In the genomic region with DNA sequence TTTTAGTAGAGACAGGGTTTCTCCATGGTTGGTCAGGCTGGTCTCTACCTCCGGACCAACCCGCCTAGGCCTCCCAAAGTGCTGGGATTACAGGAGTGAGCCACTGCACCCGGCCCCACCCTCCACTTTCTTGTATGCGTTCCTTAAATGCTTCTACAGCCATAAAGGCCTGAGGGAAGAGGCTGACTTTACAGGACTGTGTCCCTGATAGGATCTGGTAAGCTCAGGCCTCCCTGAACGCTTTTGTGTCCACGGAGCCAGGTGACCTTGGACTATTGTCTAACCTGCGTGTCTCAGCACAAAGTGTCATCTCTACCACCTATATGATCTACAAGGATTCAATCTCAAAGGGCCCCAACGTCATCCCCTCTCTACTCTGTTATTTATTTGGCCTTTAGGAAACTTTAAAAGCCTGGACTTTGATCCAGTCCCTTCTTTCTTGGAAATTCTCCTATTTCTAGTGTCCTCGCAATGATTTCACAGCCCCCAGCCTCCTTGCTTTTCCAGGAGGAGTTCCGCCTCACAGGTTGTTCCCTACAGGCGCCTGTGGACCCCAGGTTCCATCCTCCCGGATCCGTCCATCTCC, we compare ENCODE assay signal across 8 cellular contexts. TPM values are rescaled to one million over a fixed set of nuclear protein-coding genes. Genes with fewer than 3 reads are reported as not detected.
DNase-seq lines count a peak whose midpoint lies in the region; FAIRE-seq and TF ChIP-seq lines count a peak whose summit lies in the region.

No MANE protein-coding gene starts in this region.

- H3K9me3 ChIP-seq in SK-N-MC (ENCODE audit: low read depth, low read length) (no peaks in the 10 kb centered on the region), prostate gland (no peaks in the 10 kb centered on the region)

- peak overlapping the region; percentile 83 for H3K9ac ChIP-seq in SK-N-MC (ENCODE audit: insufficient read length)

- H3K4me1 ChIP-seq in prostate gland (replicated peaks), result peaks cover 9% of the 10 kb centered on the region

- TF ChIP-seq CTCF in GM06990 (IDR thresholded peaks at IDR 0.05; ENCODE audit: insufficient read depth, low read length, poor library complexity, severe bottlenecking) (no peak), fibroblast of the aortic adventitia (IDR thresholded peaks at IDR 0.05; ENCODE audit: insufficient read depth, low read length) (no peak), prostate gland (IDR thresholded peaks at IDR 0.05) (no peak), GM20000 (IDR thresholded peaks at IDR 0.05; ENCODE audit: extremely low read depth, missing control alignments) (no peak)

- 13% methylated on average over 13 of the region's 13 CpGs for WGBS in prostate gland

- no peak overlapping the region for H3K27ac ChIP-seq in SK-N-MC
- H3K27ac ChIP-seq in prostate gland, result peak overlapping the region; percentile 82 to 84

- H3K36me3 ChIP-seq in GM06990 (ENCODE audit: control insufficient read depth, insufficient read depth, low read length), result peaks cover 4% of the 10 kb centered on the region
- peaks cover 11% of the 10 kb centered on the region; the same call in 1 of the 2 replicates for H3K36me3 ChIP-seq in SK-N-MC (ENCODE audit: insufficient read depth, low read length)
- H3K36me3 ChIP-seq in prostate gland, result no peaks in the 10 kb centered on the region

- intact Hi-C loops in prostate gland (cut with DNase I), result no loop called here

- DNase-seq in GM06990 (ENCODE audit: extremely low read depth, insufficient read length), result no peak
- no peak for DNase-seq in SK-N-MC (ENCODE audit: low read depth, low spot score)
- no peak for DNase-seq in fibroblast of the aortic adventitia (ENCODE audit: low read depth)
- peak; percentile 22 for DNase-seq in prostate gland (ENCODE audit: low spot score)
- no peak for DNase-seq in GM20000 (ENCODE audit: low spot score)
- no peak for DNase-seq in NOMO-1 treated with DMSO at 0.1 percent for 48 hours (lab: John Stamatoyannopoulos, UW; ENCODE audit: unreplicated experiment)
- no peak for DNase-seq in middle frontal gyrus (ENCODE audit: extremely low spot score, low spot score)
- DNase-seq in GM12892 (ENCODE audit: insufficient read length), result no peak

- no peak for TF ChIP-seq POLR2A in prostate gland (IDR thresholded peaks at IDR 0.05)
- no peak for TF ChIP-seq POLR2A in GM12892 (IDR thresholded peaks at IDR 0.05; ENCODE audit: low read depth, low read length)

- H3K27me3 ChIP-seq in GM06990 (replicated peaks; ENCODE audit: control insufficient read depth, insufficient read depth, low read length), result no peaks in the 10 kb centered on the region
- H3K27me3 ChIP-seq in prostate gland (replicated peaks; ENCODE audit: insufficient read depth), result no peaks in the 10 kb centered on the region

- FAIRE-seq in GM12892 (lab: Jason Lieb, UNC), result no peak

- peak overlapping the region; percentile 91 for H3K4me3 ChIP-seq in GM06990 (replicated peaks; ENCODE audit: low read depth, low read length)
- peak overlapping the region; percentile 93 for H3K4me3 ChIP-seq in SK-N-MC
- H3K4me3 ChIP-seq in fibroblast of the aortic adventitia (ENCODE audit: low read depth, low read length), result peak overlapping the region; percentile 76
- H3K4me3 ChIP-seq in prostate gland, result peak overlapping the region; percentile 65 to 73

RNA-seq across cellular contexts. Expression of a gene that starts 0.7 kb away (rescaled TPM):
- 4.3 and 11.3 TPM in 2 replicates for total RNA-seq in fibroblast of the aortic adventitia (ENCODE audit: low replicate concordance)
- total RNA-seq in prostate gland, result 10 to 100 TPM; 22.0 to 54.9 TPM
- polyA plus RNA-seq in GM12892 (2012; ENCODE audit: missing spikeins), result 9.0 TPM

RNA-seq across cellular contexts. Expression of a gene that starts 16.1 kb away (rescaled TPM):
- total RNA-seq in fibroblast of the aortic adventitia (ENCODE audit: low replicate concordance), result 18.3 and 38.7 TPM in 2 replicates
- 10 to 100 TPM; 21.1 to 23.5 TPM for total RNA-seq in prostate gland
- 8.7 TPM for polyA plus RNA-seq in GM12892 (2012; ENCODE audit: missing spikeins)

RNA-seq across cellular contexts. Expression of a gene that starts 35.6 kb away (rescaled TPM):
- total RNA-seq in fibroblast of the aortic adventitia (ENCODE audit: low replicate concordance) (29.6 and 39.2 TPM in 2 replicates), prostate gland (10 to 100 TPM; 32.1 to 49.7 TPM)
- 11.6 TPM for polyA plus RNA-seq in GM12892 (2012; ENCODE audit: missing spikeins)

RNA-seq across cellular contexts. Expression of a gene that starts 44.5 kb away (rescaled TPM):
- 13.7 and 15.0 TPM in 2 replicates for total RNA-seq in fibroblast of the aortic adventitia (ENCODE audit: low replicate concordance)
- total RNA-seq in prostate gland, result 10 to 100 TPM; 15.4 to 34.8 TPM
- polyA plus RNA-seq in GM12892 (2012; ENCODE audit: missing spikeins), result 11.7 TPM
